ENCODE assay signal across 27 cellular contexts in the genomic region with DNA sequence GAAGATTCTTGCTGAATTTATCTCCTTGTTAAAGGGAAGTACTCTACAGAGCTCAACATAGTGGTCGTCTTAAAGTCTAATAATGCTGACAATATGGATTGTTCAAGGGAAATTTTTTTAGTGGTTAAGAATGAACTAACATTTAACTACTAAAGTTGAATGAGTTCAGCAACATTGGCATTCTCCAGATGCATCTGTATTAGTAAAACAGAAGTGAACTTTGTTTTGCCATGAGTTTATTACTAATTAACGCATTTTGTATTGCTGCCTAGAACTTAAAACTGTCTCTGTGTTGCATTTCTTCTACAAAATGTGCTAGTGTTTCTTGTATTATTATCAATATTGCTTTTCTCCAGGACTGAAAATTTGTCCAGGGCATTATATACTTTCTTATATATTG.
"Had no signal": no experiment of that assay in that cellular context is flagged by ENCODE, and none has a peak within 500 bp of the region (broad histone marks: within the 10 kb centered on the region; RNA-seq: fewer than 3 reads in every experiment).

No MANE protein-coding gene starts in this region.

- ATAC-seq: activated CD4-positive, alpha-beta T cell treated with anti-CD3 and anti-CD28 coated beads for 36 hours; activated naive CD8-positive, alpha-beta T cell treated with anti-CD3 and anti-CD28 coated beads, Interleukin-2, amount 50 U/mL, for 24 hours; gastroesophageal sphincter; left ventricle myocardium superior; stimulated activated naive CD8-positive, alpha-beta T cell treated with anti-CD3 and anti-CD28 coated beads, Interleukin-15, Interleukin-2, amounts not matched to agents 100 U/mL and 50 U/mL, for 24 hours had no signal

- H3K27me3 ChIP-seq: gastroesophageal sphincter, hepatocyte, neutrophil, ovary, testis, transverse colon had no signal

- H3K36me3 ChIP-seq: gastroesophageal sphincter, ovary, prostate gland, transverse colon had no signal

- H2AFZ ChIP-seq: hepatocyte had no signal

- H3K27ac Mint-ChIP-seq: activated CD4-positive, alpha-beta T cell treated with anti-CD3 and anti-CD28 coated beads for 36 hours; activated naive CD4-positive, alpha-beta T cell treated with anti-CD3 and anti-CD28 coated beads, Interleukin-2, amount 50 U/mL, for 24 hours; activated naive CD8-positive, alpha-beta T cell treated with anti-CD3 and anti-CD28 coated beads, Interleukin-2, amount 50 U/mL, for 24 hours; activated T-helper 1 cell treated with anti-CD3 and anti-CD28 coated beads, Interleukin-12 subunit alpha, Interleukin-12 subunit beta, Interleukin-2, Interleukin-4 antibody, amounts not matched to agents 30 ng/mL and 10 ng/mL and 1 ng/mL, durations not matched to agents 14 hours and 24 hours and 36 hours; nephron progenitor cell had no signal

- H3K27ac ChIP-seq: gastroesophageal sphincter, hepatocyte, neutrophil, ovary, prostate gland, testis, transverse colon had no signal

- H3K4me3 ChIP-seq: gastroesophageal sphincter, hepatocyte, ovary, prostate gland, smooth muscle cell, testis, transverse colon had no signal

- H3K4me2 ChIP-seq: hepatocyte, smooth muscle cell had no signal

- H3K9me3 ChIP-seq: gastroesophageal sphincter, neutrophil, ovary, prostate gland, testis, transverse colon had no signal

- H3K79me2 ChIP-seq: hepatocyte had no signal

- H3K9me3 Mint-ChIP-seq: activated naive CD4-positive, alpha-beta T cell treated with anti-CD3 and anti-CD28 coated beads, Interleukin-2, amount 50 U/mL, for 24 hours; activated naive CD8-positive, alpha-beta T cell treated with anti-CD3 and anti-CD28 coated beads, Interleukin-2, amount 50 U/mL, for 24 hours; activated T-helper 1 cell treated with anti-CD3 and anti-CD28 coated beads, Interleukin-12 subunit alpha, Interleukin-12 subunit beta, Interleukin-2, Interleukin-4 antibody, amounts not matched to agents 30 ng/mL and 10 ng/mL and 1 ng/mL, durations not matched to agents 14 hours and 24 hours and 36 hours; nephron progenitor cell had no signal

- DNase-seq: activated CD4-positive, alpha-beta T cell treated with anti-CD3 and anti-CD28 coated beads for 36 hours; activated CD4-positive, alpha-beta T cell treated with anti-CD3 and anti-CD28 coated beads, Interleukin-2, amount 50 U/mL, for 4 hours; activated CD4-positive, CD25-positive, alpha-beta regulatory T cell; activated CD8-positive, alpha-beta memory T cell treated with anti-CD3 and anti-CD28 coated beads for 24 hours; activated gamma-delta T cell; activated naive CD8-positive, alpha-beta T cell treated with anti-CD3 and anti-CD28 coated beads, Interleukin-2, amount 50 U/mL, for 24 hours; activated T-cell treated with anti-CD3 and anti-CD28 coated beads, Interleukin-2, amount 50 U/mL, for 1 hour; amygdala; caudate nucleus; cortex of kidney; islet precursor cell; left ventricle myocardium superior; mammary epithelial cell; naive B cell; nephron progenitor cell; ovary; stimulated activated CD4-positive, alpha-beta T cell treated with anti-CD3 and anti-CD28 coated beads, Interleukin-15, amount 100 ng/mL, for 24 hours; stimulated activated naive CD8-positive, alpha-beta T cell treated with anti-CD3 and anti-CD28 coated beads, Interleukin-15, Interleukin-2, amounts not matched to agents 100 U/mL and 50 U/mL, for 24 hours; testis; transverse colon had no signal

- H3K4me1 ChIP-seq: prostate gland, testis, transverse colon had no signal

- H3K4me3 Mint-ChIP-seq: activated CD4-positive, alpha-beta T cell treated with anti-CD3 and anti-CD28 coated beads for 36 hours; activated naive CD4-positive, alpha-beta T cell treated with anti-CD3 and anti-CD28 coated beads, Interleukin-2, amount 50 U/mL, for 24 hours; activated naive CD8-positive, alpha-beta T cell treated with anti-CD3 and anti-CD28 coated beads, Interleukin-2, amount 50 U/mL, for 24 hours; activated T-helper 1 cell treated with anti-CD3 and anti-CD28 coated beads, Interleukin-12 subunit alpha, Interleukin-12 subunit beta, Interleukin-2, Interleukin-4 antibody, amounts not matched to agents 30 ng/mL and 10 ng/mL and 1 ng/mL, durations not matched to agents 14 hours and 24 hours and 36 hours; nephron progenitor cell had no signal

- H3K27me3 Mint-ChIP-seq: activated CD4-positive, alpha-beta T cell treated with anti-CD3 and anti-CD28 coated beads for 36 hours; activated naive CD4-positive, alpha-beta T cell treated with anti-CD3 and anti-CD28 coated beads, Interleukin-2, amount 50 U/mL, for 24 hours; activated naive CD8-positive, alpha-beta T cell treated with anti-CD3 and anti-CD28 coated beads, Interleukin-2, amount 50 U/mL, for 24 hours; naive B cell had no signal
